In the genomic region with DNA sequence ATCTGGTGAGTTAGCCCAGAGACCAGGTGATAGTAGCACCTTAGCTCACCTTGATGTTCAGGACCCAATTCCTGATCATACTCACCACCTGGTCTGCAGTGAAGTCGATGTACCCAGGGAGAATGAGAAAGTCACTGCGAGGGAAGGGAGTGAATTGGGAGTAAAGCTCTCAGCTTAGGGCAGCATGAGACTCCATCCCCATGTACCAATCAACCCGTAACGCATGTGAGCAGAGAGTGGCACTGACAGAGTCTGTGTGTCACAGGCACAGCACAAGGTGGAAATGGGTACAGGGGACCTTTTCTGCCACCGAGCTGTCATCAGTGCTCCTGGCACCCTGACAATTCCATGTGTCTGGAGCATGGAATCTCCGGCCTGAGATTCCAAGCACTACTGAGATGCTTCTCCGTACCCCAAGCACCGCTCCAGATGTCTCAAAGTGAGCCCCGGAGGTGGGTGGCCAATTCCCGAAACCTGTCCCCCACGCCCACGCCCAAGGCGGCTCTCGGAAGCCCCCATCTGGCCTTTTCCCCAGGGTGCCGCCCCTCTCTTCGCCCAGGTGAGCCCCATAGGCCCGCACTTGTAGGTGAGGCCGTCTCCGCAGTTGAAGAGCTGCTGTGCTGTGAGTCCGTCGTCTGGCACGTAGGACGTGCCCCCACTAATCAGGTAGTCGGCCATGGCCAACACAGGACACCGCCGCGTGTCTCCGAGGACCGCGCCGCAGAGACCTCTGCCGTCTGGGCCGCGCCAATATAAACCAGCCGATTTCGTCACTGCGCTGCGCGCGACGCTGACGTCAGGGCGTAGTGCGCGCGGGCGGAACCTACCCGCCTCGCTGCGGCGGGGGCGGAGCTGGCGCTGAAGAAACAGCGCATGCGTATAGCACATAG, we compare ENCODE assay signal across 8 cellular contexts. TPM values are rescaled to one million over a fixed set of nuclear protein-coding genes. Genes with fewer than 3 reads are reported as not detected.
DNase-seq lines count a peak whose midpoint lies in the region; ATAC-seq and FAIRE-seq lines count a peak whose summit lies in the region.

Gene IMPDH2, minus strand, starts transcription at position 726 of the 890 bp plus-strand sequence. Its CDS starts 48 bp downstream, at position 678.

- CTCF ChIA-PET in activated CD8-positive, alpha-beta memory T cell treated with anti-CD3 and anti-CD28 coated beads, Interleukin-2, amount 10 ng/mL, durations not matched to agents 7 days and 5 days (lab: Charles Lee) = interaction anchor here (0.7 to 1.8 kb wide), 7 partner anchors 8 to 65 kb away, joined by 3 to 9 read pairs (median 4); partner anchors contain the start of genes QRICH1 and WDR6

- peaks cover 87% of the 10 kb centered on the region for H3K36me3 ChIP-seq in NT2/D1 (ENCODE audit: insufficient read depth, insufficient read length, low read length)
- H3K36me3 ChIP-seq in mesodermal cell (ENCODE audit: control insufficient read depth, insufficient read depth, low read length) = peaks cover 88% of the 10 kb centered on the region

- no peaks in the 10 kb centered on the region for H3K27me3 ChIP-seq in NT2/D1 (ENCODE audit: insufficient read depth, insufficient read length)

- H3K27me3 Mint-ChIP-seq in activated CD8-positive, alpha-beta memory T cell treated with anti-CD3 and anti-CD28 coated beads, Interleukin-2, amount 10 ng/mL, durations not matched to agents 7 days and 5 days = no peaks in the 10 kb centered on the region

- H3K36me3 Mint-ChIP-seq in activated CD8-positive, alpha-beta memory T cell treated with anti-CD3 and anti-CD28 coated beads, Interleukin-2, amount 10 ng/mL, durations not matched to agents 7 days and 5 days = peaks cover 50% of the 10 kb centered on the region

- peak; percentile 99 for FAIRE-seq in HTR-8/SVneo (lab: Jason Lieb, UNC)

- 7 to 11% methylated on average over 49 to 53 of the region's 55 CpGs for WGBS in mesodermal cell (ENCODE audit: insufficient coverage in 2 of 2), 2 experiments

- peak within 1 kb of the TSS; percentile 89 for H3K4me3 Mint-ChIP-seq in activated CD8-positive, alpha-beta memory T cell treated with anti-CD3 and anti-CD28 coated beads, Interleukin-2, amount 10 ng/mL, durations not matched to agents 7 days and 5 days

- H3K4me1 Mint-ChIP-seq in activated CD8-positive, alpha-beta memory T cell treated with anti-CD3 and anti-CD28 coated beads, Interleukin-2, amount 10 ng/mL, durations not matched to agents 7 days and 5 days = peaks cover 47% of the 10 kb centered on the region

- H3K4me3 ChIP-seq in NT2/D1 (ENCODE audit: insufficient read length, low read depth) (peak within 1 kb of the TSS; percentile 77), mesodermal cell (ENCODE audit: extremely low read depth, insufficient read depth, low read length, poor library complexity, severe bottlenecking) (peak within 1 kb of the TSS; percentile 58)

- H3K9me3 Mint-ChIP-seq in activated CD8-positive, alpha-beta memory T cell treated with anti-CD3 and anti-CD28 coated beads, Interleukin-2, amount 10 ng/mL, durations not matched to agents 7 days and 5 days (ENCODE audit: low read depth) = no peaks in the 10 kb centered on the region

- ATAC-seq in GM21360 (IDR thresholded peaks at IDR 0.05; ENCODE audit: unreplicated experiment) = peak; percentile 85
- peak; percentile 96 for ATAC-seq in activated CD8-positive, alpha-beta memory T cell treated with anti-CD3 and anti-CD28 coated beads, Interleukin-2, amount 10 ng/mL, durations not matched to agents 7 days and 5 days

- DNase-seq in COLO829 (ENCODE audit: low spot score) = peak; percentile 89
- DNase-seq in HTR-8/SVneo (ENCODE audit: insufficient read length, low spot score) = peak; percentile 85
- peak; percentile 91 for DNase-seq in NT2/D1 (ENCODE audit: low read depth, low spot score)
- DNase-seq in activated CD8-positive, alpha-beta memory T cell treated with anti-CD3 and anti-CD28 coated beads, Interleukin-2, amount 10 ng/mL, durations not matched to agents 7 days and 5 days = peak; percentile 95
- peak; percentile 91 for DNase-seq in stimulated activated CD8-positive, alpha-beta memory T cell treated with anti-CD3 and anti-CD28 coated beads, Interleukin-15, amount 100 ng/mL, for 24 hours (ENCODE audit: low read depth)

- peak within 1 kb of the TSS; percentile 99 for H3K9ac ChIP-seq in NT2/D1 (ENCODE audit: insufficient read length, low read depth)

- peaks cover 20% of the 10 kb centered on the region for H3K4me1 ChIP-seq in NT2/D1 (ENCODE audit: insufficient read depth, insufficient read length)
- H3K4me1 ChIP-seq in mesodermal cell (ENCODE audit: control insufficient read depth, insufficient read depth, low read length, poor library complexity, severe bottlenecking) = no peaks in the 10 kb centered on the region

- in situ Hi-C loops in endometrial microvascular endothelial cells (cut with HindIII; ENCODE audit: inconsistent ontology term, low pct_unique_long_range_greater_than_20kb, low sequenced_read_pairs) = no loop called here

- H3K9me3 ChIP-seq in NT2/D1 (ENCODE audit: insufficient read depth, low read length) = no peaks in the 10 kb centered on the region
- no peaks in the 10 kb centered on the region for H3K9me3 ChIP-seq in mesodermal cell (ENCODE audit: control insufficient read depth, low read length)

- H3K27ac Mint-ChIP-seq in activated CD8-positive, alpha-beta memory T cell treated with anti-CD3 and anti-CD28 coated beads, Interleukin-2, amount 10 ng/mL, durations not matched to agents 7 days and 5 days = peak within 1 kb of the TSS; percentile 95

- H3K27ac ChIP-seq in mesodermal cell (ENCODE audit: low read depth, low read length, severe bottlenecking) = peak within 1 kb of the TSS; percentile 77

RNA-seq across cellular contexts. Expression of gene IMPDH2, which starts in this region (rescaled TPM):
- total RNA-seq in activated CD8-positive, alpha-beta memory T cell treated with anti-CD3 and anti-CD28 coated beads, Interleukin-2, amount 10 ng/mL, durations not matched to agents 7 days and 5 days = 100 to 1,000 TPM; 186 to 229 TPM
- 327 TPM for total RNA-seq in endometrial microvascular endothelial cells (ENCODE audit: inconsistent ontology term)
- polyA plus RNA-seq in mesodermal cell (2013, experiment 1 of 2) = 211 TPM
- polyA plus RNA-seq in mesodermal cell (2013, experiment 2 of 2) = 202 TPM

Comparison
In these comparisons a context has a peak if more than half of its experiments do, and no peak if none do; other contexts are left out.
1. Peak in every context shown above with its lines: DNase-seq, ATAC-seq, H3K4me3 ChIP-seq and H3K27ac ChIP-seq.